39 cellular contexts compared by ENCODE assay signal in genomic region chr2:135011633-135012032, GRCh38. TPM values are rescaled to one million over a fixed set of nuclear protein-coding genes. Genes with fewer than 3 reads are reported as not detected.
"Had no signal": no experiment of that assay in that cellular context is flagged by ENCODE, and none has a peak within 500 bp of the region (broad histone marks: within the 10 kb centered on the region; RNA-seq: fewer than 3 reads in every experiment).

No MANE protein-coding gene starts in this region.

- H3K9me3 ChIP-seq: adrenal gland, ascending aorta, body of pancreas, breast epithelium had no signal

- H3K4me3 ChIP-seq: adrenal gland, ascending aorta, body of pancreas, breast epithelium, cardiac muscle cell had no signal

- H3K27ac ChIP-seq: adrenal gland, ascending aorta, body of pancreas, brain microvascular endothelial cell, breast epithelium, cardiac muscle cell had no signal

- H3K36me3 ChIP-seq: adrenal gland, ascending aorta, brain microvascular endothelial cell, breast epithelium, cardiac muscle cell had no signal

- H3K27me3 ChIP-seq: ascending aorta, body of pancreas, brain microvascular endothelial cell, breast epithelium, cardiac muscle cell had no signal

- H3K4me1 ChIP-seq: adrenal gland, ascending aorta, body of pancreas, breast epithelium had no signal

- ATAC-seq: activated naive CD4-positive, alpha-beta T cell treated with anti-CD3 and anti-CD28 coated beads, Interleukin-2, amount 50 U/mL, for 72 hours; activated naive CD8-positive, alpha-beta T cell treated with anti-CD3 and anti-CD28 coated beads, Interleukin-2, amount 50 U/mL, for 24 hours; activated T-cell treated with anti-CD3 and anti-CD28 coated beads, Interleukin-2, amount 50 U/mL, for 4 hours; activated T-cell treated with anti-CD3 and anti-CD28 coated beads, Interleukin-2, amount 50 U/mL, for 72 hours; activated T-helper 17 cell treated with anti-CD3 and anti-CD28 coated beads, Interleukin-2, amount 50 U/mL, for 72 hours; body of pancreas had no signal

- DNase-seq: activated effector memory CD4-positive, alpha-beta T cell treated with anti-CD3 and anti-CD28 coated beads, Interleukin-2, amount 50 U/mL, for 16 hours; activated effector memory CD4-positive, alpha-beta T cell treated with Interleukin-2 at 50 U/mL for 16 hours; activated gamma-delta T cell; activated gamma-delta T cell treated with Interleukin-2 at 50 U/mL for 16 hours; activated naive CD4-positive, alpha-beta T cell; activated naive CD4-positive, alpha-beta T cell treated with anti-CD3 and anti-CD28 coated beads for 36 hours; activated naive CD4-positive, alpha-beta T cell treated with anti-CD3 and anti-CD28 coated beads, Interleukin-2, amount 10 ng/mL, durations not matched to agents 7 days and 5 days; activated naive CD4-positive, alpha-beta T cell treated with anti-CD3 and anti-CD28 coated beads, Interleukin-2, amount 50 U/mL, for 16 hours; activated naive CD4-positive, alpha-beta T cell treated with Interleukin-2 at 50 U/mL for 16 hours; activated naive CD8-positive, alpha-beta T cell treated with anti-CD3 and anti-CD28 coated beads for 36 hours; activated naive CD8-positive, alpha-beta T cell treated with anti-CD3 and anti-CD28 coated beads, Interleukin-2, amount 10 ng/mL, durations not matched to agents 7 days and 5 days; activated naive CD8-positive, alpha-beta T cell treated with anti-CD3 and anti-CD28 coated beads, Interleukin-2, amount 50 U/mL, for 24 hours; activated T-cell treated with anti-CD3 and anti-CD28 coated beads, Interleukin-2, amount 50 U/mL, for 1 hour; activated T-cell treated with anti-CD3 and anti-CD28 coated beads, Interleukin-2, amount 50 U/mL, for 24 hours; activated T-cell treated with anti-CD3 and anti-CD28 coated beads, Interleukin-2, amount 50 U/mL, for 4 hours; activated T-cell treated with anti-CD3 and anti-CD28 coated beads, Interleukin-2, amount 50 U/mL, for 48 hours; activated T-cell treated with anti-CD3 and anti-CD28 coated beads, Interleukin-2, amount 50 U/mL, for 72 hours; adrenal gland; amniotic stem cell; amygdala; anterior cingulate cortex; aorta; body of pancreas; brain microvascular endothelial cell; caudate nucleus; central memory CD4-positive, alpha-beta T cell; cerebellar nuclear complex had no signal

- FAIRE-seq: astrocyte, bronchial epithelial cell had no signal

RNA-seq across cellular contexts. Expression of gene MAP3K19, which starts 35.6 kb away (rescaled TPM):
- total RNA-seq: activated naive CD4-positive, alpha-beta T cell treated with anti-CD3 and anti-CD28 coated beads for 36 hours; activated naive CD8-positive, alpha-beta T cell treated with anti-CD3 and anti-CD28 coated beads for 36 hours; activated naive CD8-positive, alpha-beta T cell treated with anti-CD3 and anti-CD28 coated beads, Interleukin-2, amount 10 ng/mL, durations not matched to agents 7 days and 5 days; activated T-cell treated with anti-CD3 and anti-CD28 coated beads, Interleukin-2, amount 50 U/mL, for 4 hours; activated T-cell treated with anti-CD3 and anti-CD28 coated beads, Interleukin-2, amount 50 U/mL, for 72 hours; activated T-helper 1 cell treated with anti-CD3 and anti-CD28 coated beads, Interleukin-12 subunit alpha, Interleukin-12 subunit beta, Interleukin-2, Interleukin-4 antibody, amounts not matched to agents 30 ng/mL and 10 ng/mL and 1 ng/mL, durations not matched to agents 14 hours and 24 hours and 36 hours; activated T-helper 2 cell treated with anti-CD3 and anti-CD28 coated beads, Interferon-gamma antibody, Interleukin-2, Interleukin-4, amounts not matched to agents 10 μg/mL and 5 μg/mL and 100 μg/mL, durations not matched to agents 14 hours and 24 hours and 36 hours; adrenal gland; aorta; ascending aorta; astrocyte; body of pancreas; breast epithelium; bronchial epithelial cell; cardiac muscle cell; cardiac septum; chondrocyte had no signal
- polyA plus RNA-seq: adipose tissue, adrenal gland, aorta, cardiac muscle cell had no signal
